1 cellular context compared by ENCODE assay signal in genomic region chr17:17190188-17190587, GRCh38.
TF ChIP-seq lines count a peak whose summit lies in the region.

No MANE protein-coding gene starts in this region.

TF ChIP-seq in GM23338, 12 proteins besides CTCF, POLR2A, EP300 and RAD21 (continued from another document):
- TF ChIP-seq ZNF462 (CRISPR knock-in tag; IDR thresholded peaks at IDR 0.05) (no peak), POLR2AphosphoS5 (IDR thresholded peaks at IDR 0.05; ENCODE audit: low read depth) (no peak), ZNF331 (CRISPR knock-in tag; IDR thresholded peaks at IDR 0.05; ENCODE audit: low read depth) (no peak), EZH2phosphoT487 (IDR thresholded peaks at IDR 0.05; ENCODE audit: unreplicated experiment) (no peak), REST (IDR thresholded peaks at IDR 0.05; ENCODE audit: unreplicated experiment) (no peak), EZH2 (IDR thresholded peaks at IDR 0.05; ENCODE audit: low read depth, unreplicated experiment) (no peak), CREB1 (CRISPR knock-in tag; IDR thresholded peaks at IDR 0.05; ENCODE audit: low read depth) (no peak), ETS1 (IDR thresholded peaks at IDR 0.05) (no peak), NANOG (IDR thresholded peaks at IDR 0.05; ENCODE audit: borderline replicate concordance) (no peak), JUNB (IDR thresholded peaks at IDR 0.05; ENCODE audit: unreplicated experiment) (no peak), ZNF114 (CRISPR knock-in tag; IDR thresholded peaks at IDR 0.05) (no peak)
